Comparison of ENCODE assay signal across 23 cellular contexts in the genomic region with DNA sequence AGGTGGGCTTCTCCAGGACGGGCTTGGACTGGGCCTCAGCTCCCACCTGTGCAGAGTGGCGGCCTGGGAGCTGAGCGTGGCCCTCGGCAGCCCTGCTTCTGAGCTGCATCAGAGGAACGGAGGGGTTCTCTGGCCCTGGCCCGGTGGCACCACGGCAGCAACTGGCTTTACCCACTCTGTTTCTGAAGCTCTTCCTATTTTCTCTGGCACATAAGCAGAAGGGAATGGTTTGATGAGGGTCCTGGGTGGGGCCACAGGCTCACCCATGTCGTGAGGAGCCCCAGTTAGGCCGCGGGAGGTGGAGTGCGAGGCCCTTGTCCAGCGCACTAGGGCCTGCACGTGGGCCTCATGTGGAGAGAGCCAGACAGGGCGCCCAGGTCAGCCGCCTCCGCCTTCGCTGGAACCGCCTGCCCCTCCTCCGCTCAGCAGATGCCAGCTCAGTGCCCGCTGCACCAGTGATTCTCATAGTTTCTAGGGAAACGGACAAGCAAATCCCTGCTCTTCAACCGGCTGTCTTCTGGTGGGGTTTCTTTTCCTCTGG.
A peak's percentile ranks its signal among the peaks of the same experiment; 100 is the strongest.
DNase-seq lines count a peak whose midpoint lies in the region; TF ChIP-seq lines count a peak whose summit lies in the region.
"Had no signal": no experiment of that assay in that cellular context is flagged by ENCODE, and none has a peak within 500 bp of the region (broad histone marks: within the 10 kb centered on the region; RNA-seq: fewer than 3 reads in every experiment).

No MANE protein-coding gene starts in this region.

- no peaks in the 10 kb centered on the region for H3K27me3 ChIP-seq in CD8-positive, alpha-beta memory T cell (ENCODE audit: insufficient read depth, low read length, poor library complexity, severe bottlenecking)
- no peaks in the 10 kb centered on the region for H3K27me3 ChIP-seq in neural progenitor cell
- H3K27me3 ChIP-seq: spleen, tibial artery had no signal

- no peaks in the 10 kb centered on the region for H4K20me1 ChIP-seq in neural progenitor cell (ENCODE audit: low read depth)

- TF ChIP-seq CTCF in neural progenitor cell (IDR thresholded peaks at IDR 0.05), result no peak

- peaks cover 72% of the 10 kb centered on the region for H3K36me3 ChIP-seq in CD8-positive, alpha-beta memory T cell (ENCODE audit: insufficient read depth, low read length)
- H3K36me3 ChIP-seq in neural progenitor cell, result no peaks in the 10 kb centered on the region
- H3K36me3 ChIP-seq: HAP-1 had no signal

- peak; percentile 54 for DNase-seq in Ammon's horn (ENCODE audit: low spot score)
- no peak for DNase-seq in CD8-positive, alpha-beta memory T cell
- peak; percentile 43 for DNase-seq in cerebellum (ENCODE audit: low spot score)
- no peak for DNase-seq in neural progenitor cell (ENCODE audit: low spot score)
- no peak for DNase-seq in COLO829 (ENCODE audit: low spot score)
- no peak for DNase-seq in D341Med (ENCODE audit: low spot score)
- DNase-seq in EL, result no peak
- no peak for DNase-seq in NCI-H1105 (lab: John Stamatoyannopoulos, UW)
- DNase-seq: activated CD4-positive, alpha-beta memory T cell treated with anti-CD3 and anti-CD28 coated beads for 36 hours; activated CD4-positive, CD25-positive, alpha-beta regulatory T cell; activated T-cell treated with anti-CD3 and anti-CD28 coated beads, Interleukin-2, amount 50 U/mL, for 1 hour; effector CD4-positive, alpha-beta T cell; NCI-H1436 treated with DMSO at 0.1 percent for 48 hours; NCI-H510A; nucleus accumbens; PC-9; Right ventricle myocardium superior; spleen; stimulated activated CD4-positive, alpha-beta T cell treated with anti-CD3 and anti-CD28 coated beads, Interleukin-4, amount 100 ng/mL, for 1 hour; tibial artery had no signal

- H3K79me2 ChIP-seq in neural progenitor cell (ENCODE audit: low read depth), result no peaks in the 10 kb centered on the region

- H3K27ac ChIP-seq in CD8-positive, alpha-beta memory T cell (ENCODE audit: low read depth, low read length), result no peak overlapping the region
- no peak overlapping the region for H3K27ac ChIP-seq in neural progenitor cell
- H3K27ac ChIP-seq: KMS-11, PC-9, spleen, tibial artery had no signal

- no peaks in the 10 kb centered on the region for H3K9me3 ChIP-seq in CD8-positive, alpha-beta memory T cell (ENCODE audit: low read length)
- H3K9me3 ChIP-seq in neural progenitor cell (ENCODE audit: low read depth), result no peaks in the 10 kb centered on the region
- H3K9me3 ChIP-seq: HAP-1 had no signal

- no peak overlapping the region for H2AFZ ChIP-seq in neural progenitor cell (replicated peaks)
- H2AFZ ChIP-seq: PC-9 had no signal

- no peak overlapping the region for H3K9ac ChIP-seq in neural progenitor cell
- H3K9ac ChIP-seq: KMS-11 had no signal

- no peak overlapping the region for H3K4me3 ChIP-seq in CD8-positive, alpha-beta memory T cell (ENCODE audit: low read length)
- no peak overlapping the region for H3K4me3 ChIP-seq in neural progenitor cell
- H3K4me3 ChIP-seq: HAP-1, PC-9, spleen, tibial artery had no signal

- no peaks in the 10 kb centered on the region for H3K4me1 ChIP-seq in CD8-positive, alpha-beta memory T cell (ENCODE audit: insufficient read depth, low read length)
- no peaks in the 10 kb centered on the region for H3K4me1 ChIP-seq in neural progenitor cell
- H3K4me1 ChIP-seq: HAP-1, spleen, tibial artery had no signal

- H3K27me3 Mint-ChIP-seq in CD8-positive, alpha-beta memory T cell, result peaks cover 0 to 13% of the 10 kb centered on the region in 2 donors
- no peaks in the 10 kb centered on the region for H3K27me3 Mint-ChIP-seq in neural progenitor cell (ENCODE audit: insufficient read depth, low read depth)
- H3K27me3 Mint-ChIP-seq: activated CD4-positive, alpha-beta memory T cell treated with anti-CD3 and anti-CD28 coated beads for 36 hours; stimulated activated naive CD8-positive, alpha-beta T cell treated with anti-CD3 and anti-CD28 coated beads, Interleukin-15, Interleukin-2, amounts not matched to agents 100 ng/mL and 50 ng/mL, for 24 hours had no signal

- CTCF ChIA-PET in CD8-positive, alpha-beta memory T cell (lab: Charles Lee), result no interaction called here

- peak overlapping the region in 5 of 8 donors; percentile 21 to 80 (median 34) for H3K27ac Mint-ChIP-seq in CD8-positive, alpha-beta memory T cell
- H3K27ac Mint-ChIP-seq in neural progenitor cell, result peak overlapping the region; percentile 25
- H3K27ac Mint-ChIP-seq: activated CD4-positive, alpha-beta memory T cell treated with anti-CD3 and anti-CD28 coated beads for 36 hours had no signal

- no peaks in the 10 kb centered on the region for H3F3A ChIP-seq in neural progenitor cell (ENCODE audit: low read depth)

- peaks cover 0 to 5% (median 1%) of the 10 kb centered on the region in 5 donors for H3K9me3 Mint-ChIP-seq in CD8-positive, alpha-beta memory T cell
- peaks cover 5% of the 10 kb centered on the region for H3K9me3 Mint-ChIP-seq in neural progenitor cell

- peaks cover 44 to 97% (median 62%) of the 10 kb centered on the region in 3 donors for H3K36me3 Mint-ChIP-seq in CD8-positive, alpha-beta memory T cell
- peaks cover 28% of the 10 kb centered on the region for H3K36me3 Mint-ChIP-seq in neural progenitor cell

- H3K4me3 Mint-ChIP-seq in CD8-positive, alpha-beta memory T cell, result peak overlapping the region in 1 of 7 donors; percentile 12
- no peak overlapping the region for H3K4me3 Mint-ChIP-seq in neural progenitor cell
- H3K4me3 Mint-ChIP-seq: activated CD4-positive, alpha-beta memory T cell treated with anti-CD3 and anti-CD28 coated beads for 36 hours; stimulated activated naive CD8-positive, alpha-beta T cell treated with anti-CD3 and anti-CD28 coated beads, Interleukin-15, Interleukin-2, amounts not matched to agents 100 ng/mL and 50 ng/mL, for 24 hours had no signal

- H3K4me1 Mint-ChIP-seq in CD8-positive, alpha-beta memory T cell, result peaks cover 34 to 47% (median 35%) of the 10 kb centered on the region in 3 donors
- H3K4me1 Mint-ChIP-seq in neural progenitor cell, result peaks cover 2% of the 10 kb centered on the region

- POLR2A ChIA-PET in CD8-positive, alpha-beta memory T cell (lab: Charles Lee), result no interaction called here

- no peak overlapping the region for H3K4me2 ChIP-seq in neural progenitor cell
- H3K4me2 ChIP-seq: KMS-11, PC-9 had no signal

Comparison
In these comparisons a context has a peak if more than half of its experiments do, and no peak if none do; other contexts are left out.
1. DNase-seq: peak in Ammon's horn (single experiment) and cerebellum (single experiment); none in CD8-positive, alpha-beta memory T cell (0 of 5), neural progenitor cell (single experiment), COLO829 (single experiment), D341Med (single experiment), EL (single experiment) and NCI-H1105 (single experiment).